In the genomic region with DNA sequence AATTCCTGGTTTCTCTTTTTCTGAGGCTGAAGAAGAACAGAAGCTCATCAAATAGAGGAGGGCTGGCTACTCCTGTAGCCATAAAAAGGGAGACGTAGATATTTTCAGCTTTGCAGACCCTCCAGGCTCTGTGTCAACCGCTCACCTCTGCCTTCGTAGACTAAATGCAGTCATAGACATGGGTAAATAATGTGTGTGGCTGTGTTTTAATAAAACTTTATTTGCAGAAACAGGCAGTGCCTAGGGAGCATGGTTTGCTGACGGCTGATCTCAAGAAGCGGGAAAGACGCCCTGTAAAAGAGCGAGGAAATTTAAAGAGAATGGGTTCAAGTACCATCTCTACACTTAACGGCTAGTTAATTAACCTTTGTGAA, we compare ENCODE assay signal across 2 cellular contexts.
TF ChIP-seq lines count a peak whose summit lies in the region.

No MANE protein-coding gene starts in this region.

TF ChIP-seq in HepG2, 621 proteins besides CTCF, POLR2A, EP300 and RAD21:
- no peak for TF ChIP-seq ZNF441 (CRISPR knock-in tag; IDR thresholded peaks at IDR 0.05; ENCODE audit: borderline replicate concordance)
- TF ChIP-seq, protein P1, sequence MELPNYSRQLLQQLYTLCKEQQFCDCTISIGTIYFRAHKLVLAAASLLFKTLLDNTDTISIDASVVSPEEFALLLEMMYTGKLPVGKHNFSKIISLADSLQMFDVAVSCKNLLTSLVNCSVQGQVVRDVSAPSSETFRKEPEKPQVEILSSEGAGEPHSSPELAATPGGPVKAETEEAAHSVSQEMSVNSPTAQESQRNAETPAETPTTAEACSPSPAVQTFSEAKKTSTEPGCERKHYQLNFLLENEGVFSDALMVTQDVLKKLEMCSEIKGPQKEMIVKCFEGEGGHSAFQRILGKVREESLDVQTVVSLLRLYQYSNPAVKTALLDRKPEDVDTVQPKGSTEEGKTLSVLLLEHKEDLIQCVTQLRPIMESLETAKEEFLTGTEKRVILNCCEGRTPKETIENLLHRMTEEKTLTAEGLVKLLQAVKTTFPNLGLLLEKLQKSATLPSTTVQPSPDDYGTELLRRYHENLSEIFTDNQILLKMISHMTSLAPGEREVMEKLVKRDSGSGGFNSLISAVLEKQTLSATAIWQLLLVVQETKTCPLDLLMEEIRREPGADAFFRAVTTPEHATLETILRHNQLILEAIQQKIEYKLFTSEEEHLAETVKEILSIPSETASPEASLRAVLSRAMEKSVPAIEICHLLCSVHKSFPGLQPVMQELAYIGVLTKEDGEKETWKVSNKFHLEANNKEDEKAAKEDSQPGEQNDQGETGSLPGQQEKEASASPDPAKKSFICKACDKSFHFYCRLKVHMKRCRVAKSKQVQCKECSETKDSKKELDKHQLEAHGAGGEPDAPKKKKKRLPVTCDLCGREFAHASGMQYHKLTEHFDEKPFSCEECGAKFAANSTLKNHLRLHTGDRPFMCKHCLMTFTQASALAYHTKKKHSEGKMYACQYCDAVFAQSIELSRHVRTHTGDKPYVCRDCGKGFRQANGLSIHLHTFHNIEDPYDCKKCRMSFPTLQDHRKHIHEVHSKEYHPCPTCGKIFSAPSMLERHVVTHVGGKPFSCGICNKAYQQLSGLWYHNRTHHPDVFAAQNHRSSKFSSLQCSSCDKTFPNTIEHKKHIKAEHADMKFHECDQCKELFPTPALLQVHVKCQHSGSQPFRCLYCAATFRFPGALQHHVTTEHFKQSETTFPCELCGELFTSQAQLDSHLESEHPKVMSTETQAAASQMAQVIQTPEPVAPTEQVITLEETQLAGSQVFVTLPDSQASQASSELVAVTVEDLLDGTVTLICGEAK (IDR thresholded peaks at IDR 0.05) = peak; percentile 62
- TF ChIP-seq, protein P1 (CRISPR knock-in tag; IDR thresholded peaks at IDR 0.05) = peak; percentile 99

TF ChIP-seq in WTC11, 78 proteins besides CTCF, POLR2A, EP300 and RAD21:
- TF ChIP-seq RELA (CRISPR knock-in tag; IDR thresholded peaks at IDR 0.05; ENCODE audit: borderline replicate concordance) (no peak), ZBTB21 (CRISPR knock-in tag; IDR thresholded peaks at IDR 0.05; ENCODE audit: borderline replicate concordance) (no peak), GABPB1 (CRISPR knock-in tag; IDR thresholded peaks at IDR 0.05) (no peak), ZNF317 (CRISPR knock-in tag; IDR thresholded peaks at IDR 0.05; ENCODE audit: borderline replicate concordance, low read depth) (no peak), EMX1 (CRISPR knock-in tag; IDR thresholded peaks at IDR 0.05) (no peak)
- TF ChIP-seq, protein P2, sequence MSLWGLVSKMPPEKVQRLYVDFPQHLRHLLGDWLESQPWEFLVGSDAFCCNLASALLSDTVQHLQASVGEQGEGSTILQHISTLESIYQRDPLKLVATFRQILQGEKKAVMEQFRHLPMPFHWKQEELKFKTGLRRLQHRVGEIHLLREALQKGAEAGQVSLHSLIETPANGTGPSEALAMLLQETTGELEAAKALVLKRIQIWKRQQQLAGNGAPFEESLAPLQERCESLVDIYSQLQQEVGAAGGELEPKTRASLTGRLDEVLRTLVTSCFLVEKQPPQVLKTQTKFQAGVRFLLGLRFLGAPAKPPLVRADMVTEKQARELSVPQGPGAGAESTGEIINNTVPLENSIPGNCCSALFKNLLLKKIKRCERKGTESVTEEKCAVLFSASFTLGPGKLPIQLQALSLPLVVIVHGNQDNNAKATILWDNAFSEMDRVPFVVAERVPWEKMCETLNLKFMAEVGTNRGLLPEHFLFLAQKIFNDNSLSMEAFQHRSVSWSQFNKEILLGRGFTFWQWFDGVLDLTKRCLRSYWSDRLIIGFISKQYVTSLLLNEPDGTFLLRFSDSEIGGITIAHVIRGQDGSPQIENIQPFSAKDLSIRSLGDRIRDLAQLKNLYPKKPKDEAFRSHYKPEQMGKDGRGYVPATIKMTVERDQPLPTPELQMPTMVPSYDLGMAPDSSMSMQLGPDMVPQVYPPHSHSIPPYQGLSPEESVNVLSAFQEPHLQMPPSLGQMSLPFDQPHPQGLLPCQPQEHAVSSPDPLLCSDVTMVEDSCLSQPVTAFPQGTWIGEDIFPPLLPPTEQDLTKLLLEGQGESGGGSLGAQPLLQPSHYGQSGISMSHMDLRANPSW (CRISPR knock-in tag; conservative IDR thresholded peaks at IDR 0.05; ENCODE audit: low read depth) = no peak
- TF ChIP-seq, protein P3, sequence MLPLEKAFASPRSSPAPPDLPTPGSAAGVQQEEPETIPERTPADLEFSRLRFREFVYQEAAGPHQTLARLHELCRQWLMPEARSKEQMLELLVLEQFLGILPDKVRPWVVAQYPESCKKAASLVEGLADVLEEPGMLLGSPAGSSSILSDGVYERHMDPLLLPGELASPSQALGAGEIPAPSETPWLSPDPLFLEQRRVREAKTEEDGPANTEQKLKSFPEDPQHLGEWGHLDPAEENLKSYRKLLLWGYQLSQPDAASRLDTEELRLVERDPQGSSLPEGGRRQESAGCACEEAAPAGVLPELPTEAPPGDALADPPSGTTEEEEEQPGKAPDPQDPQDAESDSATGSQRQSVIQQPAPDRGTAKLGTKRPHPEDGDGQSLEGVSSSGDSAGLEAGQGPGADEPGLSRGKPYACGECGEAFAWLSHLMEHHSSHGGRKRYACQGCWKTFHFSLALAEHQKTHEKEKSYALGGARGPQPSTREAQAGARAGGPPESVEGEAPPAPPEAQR (CRISPR knock-in tag; IDR thresholded peaks at IDR 0.05) = no peak
- TF ChIP-seq, protein P4, sequence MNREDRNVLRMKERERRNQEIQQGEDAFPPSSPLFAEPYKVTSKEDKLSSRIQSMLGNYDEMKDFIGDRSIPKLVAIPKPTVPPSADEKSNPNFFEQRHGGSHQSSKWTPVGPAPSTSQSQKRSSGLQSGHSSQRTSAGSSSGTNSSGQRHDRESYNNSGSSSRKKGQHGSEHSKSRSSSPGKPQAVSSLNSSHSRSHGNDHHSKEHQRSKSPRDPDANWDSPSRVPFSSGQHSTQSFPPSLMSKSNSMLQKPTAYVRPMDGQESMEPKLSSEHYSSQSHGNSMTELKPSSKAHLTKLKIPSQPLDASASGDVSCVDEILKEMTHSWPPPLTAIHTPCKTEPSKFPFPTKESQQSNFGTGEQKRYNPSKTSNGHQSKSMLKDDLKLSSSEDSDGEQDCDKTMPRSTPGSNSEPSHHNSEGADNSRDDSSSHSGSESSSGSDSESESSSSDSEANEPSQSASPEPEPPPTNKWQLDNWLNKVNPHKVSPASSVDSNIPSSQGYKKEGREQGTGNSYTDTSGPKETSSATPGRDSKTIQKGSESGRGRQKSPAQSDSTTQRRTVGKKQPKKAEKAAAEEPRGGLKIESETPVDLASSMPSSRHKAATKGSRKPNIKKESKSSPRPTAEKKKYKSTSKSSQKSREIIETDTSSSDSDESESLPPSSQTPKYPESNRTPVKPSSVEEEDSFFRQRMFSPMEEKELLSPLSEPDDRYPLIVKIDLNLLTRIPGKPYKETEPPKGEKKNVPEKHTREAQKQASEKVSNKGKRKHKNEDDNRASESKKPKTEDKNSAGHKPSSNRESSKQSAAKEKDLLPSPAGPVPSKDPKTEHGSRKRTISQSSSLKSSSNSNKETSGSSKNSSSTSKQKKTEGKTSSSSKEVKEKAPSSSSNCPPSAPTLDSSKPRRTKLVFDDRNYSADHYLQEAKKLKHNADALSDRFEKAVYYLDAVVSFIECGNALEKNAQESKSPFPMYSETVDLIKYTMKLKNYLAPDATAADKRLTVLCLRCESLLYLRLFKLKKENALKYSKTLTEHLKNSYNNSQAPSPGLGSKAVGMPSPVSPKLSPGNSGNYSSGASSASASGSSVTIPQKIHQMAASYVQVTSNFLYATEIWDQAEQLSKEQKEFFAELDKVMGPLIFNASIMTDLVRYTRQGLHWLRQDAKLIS (CRISPR knock-in tag; IDR thresholded peaks at IDR 0.05; ENCODE audit: borderline replicate concordance) = no peak
- TF ChIP-seq, protein P5, sequence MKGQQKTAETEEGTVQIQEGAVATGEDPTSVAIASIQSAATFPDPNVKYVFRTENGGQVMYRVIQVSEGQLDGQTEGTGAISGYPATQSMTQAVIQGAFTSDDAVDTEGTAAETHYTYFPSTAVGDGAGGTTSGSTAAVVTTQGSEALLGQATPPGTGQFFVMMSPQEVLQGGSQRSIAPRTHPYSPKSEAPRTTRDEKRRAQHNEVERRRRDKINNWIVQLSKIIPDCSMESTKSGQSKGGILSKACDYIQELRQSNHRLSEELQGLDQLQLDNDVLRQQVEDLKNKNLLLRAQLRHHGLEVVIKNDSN (CRISPR knock-in tag; IDR thresholded peaks at IDR 0.05) = no peak
